ENCODE assay signal across 11 cellular contexts in the genomic region with DNA sequence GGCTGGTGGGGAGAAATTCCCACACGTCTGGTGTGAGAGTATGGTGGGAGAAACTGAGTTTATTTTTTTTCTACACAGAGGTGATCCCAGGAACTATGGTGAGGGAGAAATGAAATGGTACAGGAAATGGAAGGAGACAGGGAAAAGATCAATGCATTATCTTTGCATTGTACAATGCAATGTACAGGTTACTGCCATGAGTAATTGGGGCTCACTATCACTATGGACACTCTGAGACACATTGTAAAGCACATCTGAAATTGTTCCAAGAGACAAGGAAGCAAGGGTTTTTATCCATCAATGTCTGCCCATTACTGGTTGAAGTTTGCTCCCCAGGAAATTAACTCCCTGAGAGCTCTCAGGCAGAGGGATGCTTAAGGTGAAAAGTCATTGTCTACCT. TPM values are rescaled to one million over a fixed set of nuclear protein-coding genes. Genes with fewer than 3 reads are reported as not detected.
"Had no signal": no experiment of that assay in that cellular context is flagged by ENCODE, and none has a peak within 500 bp of the region (broad histone marks: within the 10 kb centered on the region; RNA-seq: fewer than 3 reads in every experiment).

No MANE protein-coding gene starts in this region.

- H3K4me2 ChIP-seq: GM23338 had no signal

- H3K9me3 ChIP-seq: HAP-1 had no signal

- H3K4me3 ChIP-seq: GM23248, GM23338, HAP-1 had no signal

- ATAC-seq: GM23338, HCT116 had no signal

- H3K4me1 ChIP-seq: HAP-1 had no signal

- H3K9ac ChIP-seq: GM23248 had no signal

- H3K27ac ChIP-seq: GM23248 had no signal

- H2AFZ ChIP-seq: GM23248, GM23338 had no signal

- FAIRE-seq: H1, H54 had no signal

- DNase-seq: GM23248, GOT3, H7, H9, HCEC 1CT, HFFc6 had no signal

- H3K36me3 ChIP-seq: HAP-1 had no signal

RNA-seq across cellular contexts. Expression of gene FAM184A, which starts 21.7 kb away (rescaled TPM):
- total RNA-seq: GM23248, HFFc6 had no signal
